ENCODE assay signal across 2 cellular contexts in genomic region chr21:41916888-41917433, GRCh38.
TF ChIP-seq lines count a peak whose summit lies in the region.

No MANE protein-coding gene starts in this region.

TF ChIP-seq in SK-N-SH, 30 proteins besides CTCF, POLR2A, EP300 and RAD21:
- TF ChIP-seq JUND (IDR thresholded peaks at IDR 0.05) (no peak), YY1 (IDR thresholded peaks at IDR 0.05; ENCODE audit: low read depth) (no peak), NFIC (IDR thresholded peaks at IDR 0.05; ENCODE audit: borderline replicate concordance) (no peak), TCF12 (IDR thresholded peaks at IDR 0.05) (no peak), CHD2 (IDR thresholded peaks at IDR 0.05; ENCODE audit: low read length, partially characterized antibody) (no peak), MEF2A (IDR thresholded peaks at IDR 0.05; ENCODE audit: borderline replicate concordance, low read depth) (no peak), IRF3 (IDR thresholded peaks at IDR 0.05; ENCODE audit: low read depth, low read length) (no peak), GABPA (IDR thresholded peaks at IDR 0.05; ENCODE audit: low read depth) (no peak), RXRA (IDR thresholded peaks at IDR 0.05; ENCODE audit: borderline replicate concordance, low read depth) (no peak), MAX (IDR thresholded peaks at IDR 0.05; ENCODE audit: low read depth) (no peak), POLR2AphosphoS5 (IDR thresholded peaks at IDR 0.05; ENCODE audit: low read depth, low read length) (no peak), MXI1 (IDR thresholded peaks at IDR 0.05; ENCODE audit: low read depth, low read length) (no peak), ELF1 (IDR thresholded peaks at IDR 0.05) (no peak), USF2 (IDR thresholded peaks at IDR 0.05; ENCODE audit: borderline replicate concordance, low read depth, low read length) (no peak), EZH2phosphoT487 (IDR thresholded peaks at IDR 0.05; ENCODE audit: borderline replicate concordance, low read depth) (no peak), USF1 (IDR thresholded peaks at IDR 0.05; ENCODE audit: borderline replicate concordance, low read depth) (no peak)

TF ChIP-seq in SK-N-SH treated with all-trans-retinoic acid at 6 μM for 48 hours, 23 proteins besides CTCF, POLR2A, EP300 and RAD21:
- TF ChIP-seq PATZ1 (CRISPR knock-in tag; IDR thresholded peaks at IDR 0.05; ENCODE audit: borderline replicate concordance) (no peak), ZFP30 (CRISPR knock-in tag; IDR thresholded peaks at IDR 0.05) (no peak), RARB (CRISPR knock-in tag; IDR thresholded peaks at IDR 0.05) (no peak), GLIS3 (CRISPR knock-in tag; IDR thresholded peaks at IDR 0.05) (no peak), SNAI2 (CRISPR knock-in tag; IDR thresholded peaks at IDR 0.05) (no peak), TCF4 (CRISPR knock-in tag; IDR thresholded peaks at IDR 0.05; ENCODE audit: borderline replicate concordance) (no peak), OSR1 (CRISPR knock-in tag; IDR thresholded peaks at IDR 0.05) (no peak), ARNTL (CRISPR knock-in tag; IDR thresholded peaks at IDR 0.05; ENCODE audit: borderline replicate concordance, low read depth) (no peak), ZNF565 (CRISPR knock-in tag; conservative IDR thresholded peaks at IDR 0.05; ENCODE audit: low read depth) (no peak), ZNF8 (CRISPR knock-in tag; IDR thresholded peaks at IDR 0.05) (no peak)
